Comparison of ENCODE assay signal across 8 cellular contexts in the genomic region with DNA sequence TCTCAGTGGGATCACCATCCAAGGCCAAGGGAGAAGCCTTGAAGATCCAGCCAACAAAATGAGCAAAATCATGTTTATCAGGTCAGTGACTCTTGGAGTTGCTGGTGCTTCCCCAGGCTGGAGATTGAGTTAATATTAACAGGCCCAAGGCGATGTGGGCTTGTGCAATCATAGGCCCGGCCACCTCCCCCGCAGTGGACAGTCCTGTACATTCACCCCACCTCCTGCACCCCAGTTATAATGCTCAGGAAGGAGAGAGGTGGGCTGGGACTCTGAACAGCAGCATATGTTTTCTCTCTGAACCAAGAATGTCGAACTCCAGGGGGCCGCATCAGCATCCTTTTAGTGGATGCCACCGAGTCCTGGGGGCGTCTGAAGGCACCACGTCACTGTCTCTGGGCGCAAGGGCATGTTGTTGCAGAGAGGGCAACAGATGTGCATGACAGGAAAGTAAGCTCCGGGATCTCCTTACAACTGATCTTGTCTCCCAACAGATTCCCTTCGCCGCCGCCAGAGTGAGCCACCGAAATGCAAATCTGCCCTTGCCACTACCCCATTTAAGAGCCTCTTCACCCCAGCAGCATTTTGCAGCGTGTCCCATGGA. TPM values are rescaled to one million over a fixed set of nuclear protein-coding genes. Genes with fewer than 3 reads are reported as not detected.
DNase-seq lines count a peak whose midpoint lies in the region; ATAC-seq and TF ChIP-seq lines count a peak whose summit lies in the region.

No MANE protein-coding gene starts in this region.

- peaks cover 36% of the 10 kb centered on the region for H3K27me3 Mint-ChIP-seq in activated naive CD8-positive, alpha-beta T cell treated with anti-CD3 and anti-CD28 coated beads, Interleukin-2, amount 50 U/mL, for 24 hours

- H3K36me3 ChIP-seq in mammary epithelial cell (ENCODE audit: insufficient read depth, low read length) = no peaks in the 10 kb centered on the region
- no peaks in the 10 kb centered on the region for H3K36me3 ChIP-seq in left lung
- no peaks in the 10 kb centered on the region for H3K36me3 ChIP-seq in aorta (ENCODE audit: control insufficient read depth in 1 of 2, insufficient read depth in 2 of 2, low read length in 1 of 2)

- H3K4me1 ChIP-seq in mammary epithelial cell (ENCODE audit: insufficient read depth, low read length) = peaks cover 12% of the 10 kb centered on the region
- no peaks in the 10 kb centered on the region for H3K4me1 ChIP-seq in left lung
- H3K4me1 ChIP-seq in aorta (ENCODE audit: control insufficient read depth in 1 of 2, insufficient read depth in 2 of 2, low read length in 2 of 2) = no peaks in the 10 kb centered on the region

- no peaks in the 10 kb centered on the region for H3K36me3 Mint-ChIP-seq in activated naive CD8-positive, alpha-beta T cell treated with anti-CD3 and anti-CD28 coated beads, Interleukin-2, amount 50 U/mL, for 24 hours (ENCODE audit: low read depth)

- H3K9me3 Mint-ChIP-seq in activated naive CD8-positive, alpha-beta T cell treated with anti-CD3 and anti-CD28 coated beads, Interleukin-2, amount 50 U/mL, for 24 hours = peaks cover 7% of the 10 kb centered on the region

- H3K9me3 ChIP-seq in mammary epithelial cell (replicated peaks; ENCODE audit: insufficient read depth, low read length) = no peaks in the 10 kb centered on the region
- H3K9me3 ChIP-seq in left lung = no peaks in the 10 kb centered on the region
- no peaks in the 10 kb centered on the region for H3K9me3 ChIP-seq in aorta (ENCODE audit: control insufficient read depth, low read length)

- no peak overlapping the region for H3K4me2 ChIP-seq in mammary epithelial cell (ENCODE audit: insufficient read depth, low read depth, low read length)

- H3K9ac ChIP-seq in mammary epithelial cell (ENCODE audit: insufficient read depth, low read length) = no peak overlapping the region

- H3K79me2 ChIP-seq in mammary epithelial cell (ENCODE audit: insufficient read depth, low read length) = no peaks in the 10 kb centered on the region

- 15% methylated on average over 14 of the region's 15 CpGs for WGBS in mammary epithelial cell (ENCODE audit: low coverage, missing lambda C conversion rate)
- WGBS in aorta, 2 donors = 23 to 25% methylated on average over 15 of the region's 15 CpGs

- no peak overlapping the region for H3K27ac Mint-ChIP-seq in activated naive CD8-positive, alpha-beta T cell treated with anti-CD3 and anti-CD28 coated beads, Interleukin-2, amount 50 U/mL, for 24 hours

- peak; percentile 94 for ATAC-seq in left lung
- ATAC-seq in aorta (ENCODE audit: low FRiP score) = no peak
- ATAC-seq in activated naive CD8-positive, alpha-beta T cell treated with anti-CD3 and anti-CD28 coated beads, Interleukin-2, amount 50 U/mL, for 24 hours = no peak

- H3K4me3 ChIP-seq in HFF-Myc (replicated peaks; ENCODE audit: low read depth, low read length) (no peak overlapping the region), mammary epithelial cell (replicated peaks in 1 of 3; ENCODE audit: insufficient read depth in 1 of 3, low read depth in 2 of 3, low read length in 3 of 3) (no peak overlapping the region), left lung (no peak overlapping the region), aorta (ENCODE audit: low read length in 2 of 2) (no peak overlapping the region)

- dilution Hi-C loops in mammary epithelial cell (cut with HindIII; ENCODE audit: low sequenced_read_pairs) = no loop called here

- H3K27ac ChIP-seq in mammary epithelial cell (ENCODE audit: insufficient read depth, low read depth, low read length) (no peak overlapping the region), left lung (no peak overlapping the region), aorta (ENCODE audit: low read depth in 1 of 2, low read length in 2 of 2) (no peak overlapping the region)

- DNase-seq in AG09319 (ENCODE audit: extremely low read depth, low read depth) = peak; percentile 56
- no peak for DNase-seq in HFF-Myc (ENCODE audit: extremely low read depth, low read depth)
- DNase-seq in mammary epithelial cell = peak; percentile 66
- DNase-seq in left lung = peak; percentile 70 to 90
- peak; percentile 69 to 80 for DNase-seq in aorta
- no peak for DNase-seq in activated naive CD8-positive, alpha-beta T cell treated with anti-CD3 and anti-CD28 coated beads, Interleukin-2, amount 50 U/mL, for 24 hours
- DNase-seq in DMS79 treated with DMSO at 0.1 percent for 48 hours (lab: John Stamatoyannopoulos, UW) = no peak
- DNase-seq in NCI-H2029 treated with DMSO at 0.1 percent for 48 hours (lab: John Stamatoyannopoulos, UW) = no peak

- TF ChIP-seq CTCF in AG09319 (IDR thresholded peaks at IDR 0.05; ENCODE audit: low read depth, low read length) (peak; percentile 78), HFF-Myc (IDR thresholded peaks at IDR 0.05; ENCODE audit: low read depth, low read length, missing control alignments) (peak; percentile 21), mammary epithelial cell (conservative IDR thresholded peaks at IDR 0.05 in 1 of 2, IDR thresholded peaks at IDR 0.05 in 1 of 2; ENCODE audit: extremely low read depth in 1 of 2, insufficient read depth in 1 of 2, low read depth in 1 of 2, low read length in 2 of 2) (peak; percentile 47 to 79), left lung (IDR thresholded peaks at IDR 0.05) (peak in 1 of 2 donors; percentile 38)

- H3K4me3 Mint-ChIP-seq in activated naive CD8-positive, alpha-beta T cell treated with anti-CD3 and anti-CD28 coated beads, Interleukin-2, amount 50 U/mL, for 24 hours = no peak overlapping the region

- H2AFZ ChIP-seq in mammary epithelial cell (ENCODE audit: low read depth, low read length) = peak overlapping the region; percentile 50

- CTCF ChIA-PET in mammary epithelial cell (lab: Charles Lee; ENCODE audit: low non-redundant PET) = interaction anchor here (0.7 kb wide), 1 partner anchor 164 kb away, joined by 3 read pairs; no protein-coding TSS in a partner anchor

- no peaks in the 10 kb centered on the region for H3K27me3 ChIP-seq in mammary epithelial cell (ENCODE audit: insufficient read depth, low read length)
- H3K27me3 ChIP-seq in left lung = peaks cover 0 to 24% of the 10 kb centered on the region in 2 donors
- H3K27me3 ChIP-seq in aorta (ENCODE audit: control insufficient read depth in 1 of 2, insufficient read depth in 2 of 2, low read length in 1 of 2) = peaks cover 0 to 2% of the 10 kb centered on the region in 2 donors

- in situ Hi-C loops in mammary epithelial cell (cut with MboI; ENCODE audit: low sequenced_read_pairs in 2 of 2) = no loop called here

- H3K4me1 Mint-ChIP-seq in activated naive CD8-positive, alpha-beta T cell treated with anti-CD3 and anti-CD28 coated beads, Interleukin-2, amount 50 U/mL, for 24 hours = no peaks in the 10 kb centered on the region

- H4K20me1 ChIP-seq in mammary epithelial cell (ENCODE audit: insufficient read depth, low read length) = no peaks in the 10 kb centered on the region

- BruUV-seq in mammary epithelial cell (replicated peaks; lab: Mats Ljungman, UMichigan) = no TSS peak

- intact Hi-C loops in mammary epithelial cell (cut with micrococcal nuclease) = loop anchor here (1.0 to 10.0 kb wide), 6 partner anchors 58 to 330 kb away; no protein-coding TSS in a partner anchor
- intact Hi-C loops in left lung (cut with DNase I) = loop anchor here in 1 of 2 donors (10.0 kb wide), 1 partner anchor 130 kb away; no protein-coding TSS in a partner anchor
- intact Hi-C loops in aorta (cut with DNase I) = loop anchor here (10.0 kb wide), 1 partner anchor 130 kb away; no protein-coding TSS in a partner anchor

RNA-seq across cellular contexts. Expression of a gene that starts 11.2 kb away (rescaled TPM):
- total RNA-seq in mammary epithelial cell (not detected), left lung (not detected), aorta (not detected)
- polyA plus RNA-seq in mammary epithelial cell (not detected), aorta (not detected)
- polyA minus RNA-seq in mammary epithelial cell = not detected

RNA-seq across cellular contexts. Expression of a gene that starts 32.2 kb away (rescaled TPM):
- total RNA-seq in mammary epithelial cell = not detected
- polyA plus RNA-seq in mammary epithelial cell = 0.05 TPM
- not detected for polyA minus RNA-seq in mammary epithelial cell
- not detected for total RNA-seq in left lung
- not detected for total RNA-seq in aorta
- not detected for polyA plus RNA-seq in aorta

RNA-seq across cellular contexts. Expression of a gene that starts 33.1 kb away (rescaled TPM):
- total RNA-seq in mammary epithelial cell (100 to 1,000 TPM in 1 of 2 donors, 10 to 100 TPM in 1; 30.3 to 155 TPM), left lung (1,000 to 10,000 TPM; 1,065 to 1,514 TPM), aorta (10 to 100 TPM; 17.8 to 23.1 TPM)
- polyA plus RNA-seq in mammary epithelial cell (147 TPM), aorta (10 to 100 TPM in 1 of 2 donors, 1 to 10 TPM in 1; 3.5 to 29.8 TPM)
- 116 TPM for polyA minus RNA-seq in mammary epithelial cell

Comparison
In these comparisons a context has a peak if more than half of its experiments do, and no peak if none do; other contexts are left out.
1. DNase-seq: peak in AG09319 (single experiment), mammary epithelial cell (single experiment), left lung (2 of 2) and aorta (2 of 2); none in HFF-Myc (single experiment), activated naive CD8-positive, alpha-beta T cell treated with anti-CD3 and anti-CD28 coated beads, Interleukin-2, amount 50 U/mL, for 24 hours (single experiment), DMS79 treated with DMSO at 0.1 percent for 48 hours (single experiment) and NCI-H2029 treated with DMSO at 0.1 percent for 48 hours (single experiment).
2. RNA of a gene that starts 33.1 kb away (total RNA-seq): 1,065 to 1,514 TPM in left lung; 30.3 to 155 TPM in mammary epithelial cell and 17.8 to 23.1 TPM in aorta; every median in the first group is over 4 times any median in the second.